In genomic region chr16:10788665-10789064, GRCh38 we compare ENCODE assay signal across 27 cellular contexts. TPM values are rescaled to one million over a fixed set of nuclear protein-coding genes. Genes with fewer than 3 reads are reported as not detected.
"Had no signal": no experiment of that assay in that cellular context is flagged by ENCODE, and none has a peak within 500 bp of the region (broad histone marks: within the 10 kb centered on the region; RNA-seq: fewer than 3 reads in every experiment).

No MANE protein-coding gene starts in this region.

- H3K4me3 Mint-ChIP-seq: activated CD8-positive, alpha-beta T cell treated with anti-CD3 and anti-CD28 coated beads, Interleukin-2, amount 10 ng/mL, durations not matched to agents 7 days and 5 days; activated naive CD4-positive, alpha-beta T cell treated with anti-CD3 and anti-CD28 coated beads, Interleukin-2, amount 50 U/mL, for 24 hours; activated T-cell treated with anti-CD3 and anti-CD28 coated beads, Interleukin-2, amount 50 U/mL, for 24 hours; activated T-helper 1 cell treated with anti-CD3 and anti-CD28 coated beads, Interleukin-12 subunit alpha, Interleukin-12 subunit beta, Interleukin-2, Interleukin-4 antibody, amounts not matched to agents 30 ng/mL and 10 ng/mL and 1 ng/mL, durations not matched to agents 14 hours and 24 hours and 36 hours had no signal

- H3K4me3 ChIP-seq: breast epithelium, MG63, Peyer's patch, SJCRH30 had no signal

- H3K9me3 Mint-ChIP-seq: activated naive CD4-positive, alpha-beta T cell treated with anti-CD3 and anti-CD28 coated beads, Interleukin-2, amount 50 U/mL, for 24 hours; activated T-cell treated with anti-CD3 and anti-CD28 coated beads, Interleukin-2, amount 50 U/mL, for 24 hours; activated T-helper 1 cell treated with anti-CD3 and anti-CD28 coated beads, Interleukin-12 subunit alpha, Interleukin-12 subunit beta, Interleukin-2, Interleukin-4 antibody, amounts not matched to agents 30 ng/mL and 10 ng/mL and 1 ng/mL, durations not matched to agents 14 hours and 24 hours and 36 hours had no signal

- H3K9me3 ChIP-seq: breast epithelium, MG63, Peyer's patch, SJCRH30, SK-N-SH had no signal

- H3K27ac Mint-ChIP-seq: activated CD8-positive, alpha-beta T cell treated with anti-CD3 and anti-CD28 coated beads, Interleukin-2, amount 10 ng/mL, durations not matched to agents 7 days and 5 days; activated naive CD4-positive, alpha-beta T cell treated with anti-CD3 and anti-CD28 coated beads, Interleukin-2, amount 50 U/mL, for 24 hours; activated T-cell treated with anti-CD3 and anti-CD28 coated beads, Interleukin-2, amount 50 U/mL, for 24 hours; activated T-helper 1 cell treated with anti-CD3 and anti-CD28 coated beads, Interleukin-12 subunit alpha, Interleukin-12 subunit beta, Interleukin-2, Interleukin-4 antibody, amounts not matched to agents 30 ng/mL and 10 ng/mL and 1 ng/mL, durations not matched to agents 14 hours and 24 hours and 36 hours had no signal

- H3K4me1 Mint-ChIP-seq: activated naive CD4-positive, alpha-beta T cell treated with anti-CD3 and anti-CD28 coated beads, Interleukin-2, amount 50 U/mL, for 24 hours had no signal

- H3K4me1 ChIP-seq: breast epithelium, Peyer's patch, SJCRH30 had no signal

- DNase-seq: activated CD4-positive, alpha-beta T cell treated with anti-CD3 and anti-CD28 coated beads for 48 hours; activated CD4-positive, alpha-beta T cell treated with anti-CD3 and anti-CD28 coated beads, Interleukin-2, amount 50 U/mL, for 4 hours; activated CD4-positive, CD25-positive, alpha-beta regulatory T cell treated with anti-CD3 and anti-CD28 coated beads, Interleukin-2, amount 50 U/mL, for 72 hours; activated CD8-positive, alpha-beta T cell treated with anti-CD3 and anti-CD28 coated beads, Interleukin-2, amount 10 ng/mL, durations not matched to agents 7 days and 5 days; activated effector memory CD4-positive, alpha-beta T cell treated with Interleukin-2 at 50 U/mL for 16 hours; activated naive CD4-positive, alpha-beta T cell; activated T-cell treated with anti-CD3 and anti-CD28 coated beads, Interleukin-2, amount 50 U/mL, for 24 hours; aorta; caudate nucleus; MG63; MV-4-11; NCI-H1092 treated with DMSO at 0.1 percent for 48 hours; NCI-H1417 treated with DMSO at 0.1 percent for 48 hours; NCI-H2029 treated with DMSO at 0.1 percent for 48 hours; NCI-H345; NCI-H510A; NCI-H69; NK-92 treated with Interleukin-12 subunit alpha and Interleukin-12 subunit beta, amount 100 ng/mL, for 24 hours; Peyer's patch; Right ventricle myocardium superior; SJCRH30; SK-N-SH; SW 1271 had no signal

- H3K27ac ChIP-seq: breast epithelium, Peyer's patch, RWPE1, SJCRH30 had no signal

- H3K36me3 ChIP-seq: breast epithelium, MG63, Peyer's patch, SJCRH30 had no signal

- H3K27me3 ChIP-seq: breast epithelium, Peyer's patch, SJCRH30 had no signal

- H3K27me3 Mint-ChIP-seq: activated naive CD4-positive, alpha-beta T cell treated with anti-CD3 and anti-CD28 coated beads, Interleukin-2, amount 50 U/mL, for 24 hours; activated T-cell treated with anti-CD3 and anti-CD28 coated beads, Interleukin-2, amount 50 U/mL, for 24 hours had no signal

- ATAC-seq: activated CD8-positive, alpha-beta T cell treated with anti-CD3 and anti-CD28 coated beads, Interleukin-2, amount 10 ng/mL, durations not matched to agents 7 days and 5 days had no signal

- H3K4me2 ChIP-seq: SK-N-SH had no signal

- H3K36me3 Mint-ChIP-seq: activated naive CD4-positive, alpha-beta T cell treated with anti-CD3 and anti-CD28 coated beads, Interleukin-2, amount 50 U/mL, for 24 hours had no signal

- H3K9ac ChIP-seq: SK-N-SH had no signal

RNA-seq across cellular contexts. Expression of gene TVP23A, which starts 29.9 kb away (rescaled TPM):
- total RNA-seq: activated CD8-positive, alpha-beta T cell treated with anti-CD3 and anti-CD28 coated beads, Interleukin-2, amount 10 ng/mL, durations not matched to agents 7 days and 5 days; activated T-helper 1 cell treated with anti-CD3 and anti-CD28 coated beads, Interleukin-12 subunit alpha, Interleukin-12 subunit beta, Interleukin-2, Interleukin-4 antibody, amounts not matched to agents 30 ng/mL and 10 ng/mL and 1 ng/mL, durations not matched to agents 14 hours and 24 hours and 36 hours; SJCRH30 had no signal
